ENCODE assay signal across 16 cellular contexts in genomic region chr19:30207357-30207756, GRCh38.
"Had no signal": no experiment of that assay in that cellular context is flagged by ENCODE, and none has a peak within 500 bp of the region (broad histone marks: within the 10 kb centered on the region; RNA-seq: fewer than 3 reads in every experiment).

No MANE protein-coding gene starts in this region.

- H3K4me3 ChIP-seq: heart right ventricle, psoas muscle, right lobe of liver, testis, tibial nerve had no signal

- ATAC-seq: heart right ventricle; left lobe of liver; naive thymus-derived CD4-positive, alpha-beta T cell; psoas muscle; right lobe of liver; stimulated activated naive B cell treated with anti-CD40 and anti-IgM and Interleukin-4, amounts not matched to agents 10 μg/mL and 1 μg/mL and 100 μg/mL, for 72 hours; stimulated activated naive CD8-positive, alpha-beta T cell treated with anti-CD3 and anti-CD28 coated beads, Interleukin-15, amount 100 ng/mL, for 72 hours had no signal

- H3K27me3 ChIP-seq: right lobe of liver, testis, tibial nerve had no signal

- H3K4me1 ChIP-seq: heart right ventricle, psoas muscle, right lobe of liver, testis, tibial nerve had no signal

- H3K27ac ChIP-seq: heart right ventricle, psoas muscle, right lobe of liver, testis, tibial nerve had no signal

- H3K9me3 ChIP-seq: psoas muscle, right lobe of liver, testis had no signal

- H3K36me3 ChIP-seq: heart right ventricle, right lobe of liver, tibial nerve had no signal

- DNase-seq: heart right ventricle; hypothalamus; mammary epithelial cell; naive thymus-derived CD4-positive, alpha-beta T cell; nephron progenitor cell; psoas muscle; retina; right lobe of liver; stimulated activated CD4-positive, alpha-beta T cell treated with anti-CD3 and anti-CD28 coated beads, Interleukin-15, amount 100 ng/mL, for 24 hours; stimulated activated CD4-positive, alpha-beta T cell treated with anti-CD3 and anti-CD28 coated beads, Interleukin-1b, Interleukin-23, amount 100 ng/mL, for 48 hours; stimulated activated CD4-positive, alpha-beta T cell treated with anti-CD3 and anti-CD28 coated beads, Interleukin-4, amount 100 ng/mL, for 4 hours; stimulated activated naive B cell treated with anti-CD40 and anti-IgM and Interleukin-4, amounts not matched to agents 10 μg/mL and 1 μg/mL and 100 μg/mL, for 72 hours; stimulated activated naive CD8-positive, alpha-beta T cell treated with anti-CD3 and anti-CD28 coated beads, Interleukin-15, amount 100 ng/mL, for 72 hours; testis had no signal
